8 cellular contexts compared by ENCODE assay signal in the genomic region with DNA sequence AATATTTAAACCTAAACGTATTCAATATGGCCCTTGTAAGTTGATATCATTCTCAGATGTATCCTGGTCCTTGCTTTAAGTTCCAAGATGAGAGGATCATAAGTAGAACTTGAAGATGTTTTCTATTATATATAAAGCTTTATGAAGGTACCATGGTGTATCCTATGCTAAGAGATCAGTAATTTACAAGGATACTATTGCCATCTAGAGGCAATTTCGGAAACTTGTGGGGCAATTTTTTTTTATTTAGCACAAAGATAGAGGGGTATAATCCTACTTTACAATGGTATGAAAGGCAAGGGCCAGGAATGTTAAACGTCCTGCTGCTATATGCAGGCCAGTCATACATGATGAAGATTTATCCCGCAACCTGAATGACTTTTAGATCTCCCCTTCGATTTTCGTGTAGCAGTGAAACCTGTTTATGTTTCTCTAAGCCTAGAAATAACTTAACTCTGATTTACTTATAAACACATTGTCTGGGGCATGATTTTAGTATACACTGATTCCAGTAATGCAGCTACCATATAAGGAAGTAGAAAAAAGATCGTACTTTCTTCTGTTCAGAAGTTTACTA. TPM values are rescaled to one million over a fixed set of nuclear protein-coding genes. Genes with fewer than 3 reads are reported as not detected.
A peak's percentile ranks its signal among the peaks of the same experiment; 100 is the strongest.
DNase-seq lines count a peak whose midpoint lies in the region; ATAC-seq, FAIRE-seq and TF ChIP-seq lines count a peak whose summit lies in the region.

No MANE protein-coding gene starts in this region.

- H3K4me3 ChIP-seq in breast epithelium, result no peak overlapping the region
- no peak overlapping the region for H3K4me3 ChIP-seq in HepG2 (replicated peaks in 1 of 3; ENCODE audit: insufficient read depth in 1 of 3, low read depth in 2 of 3, low read length in 3 of 3)

- BruUV-seq in HepG2 (replicated peaks; lab: Mats Ljungman, UMichigan), result no TSS peak

- WGBS in HepG2 (ENCODE audit: low lambda C conversion rate), result under 1% methylated on average over 7 of the region's 7 CpGs

- H3K27ac Mint-ChIP-seq in activated T-helper 1 cell treated with anti-CD3 and anti-CD28 coated beads, Interleukin-12 subunit alpha, Interleukin-12 subunit beta, Interleukin-2, Interleukin-4 antibody, amounts not matched to agents 30 ng/mL and 10 ng/mL and 1 ng/mL, durations not matched to agents 14 hours and 24 hours and 36 hours, result no peak overlapping the region
- H3K27ac Mint-ChIP-seq in activated CD8-positive, alpha-beta T cell treated with anti-CD3 and anti-CD28 coated beads for 36 hours, result no peak overlapping the region

- no peak overlapping the region for H3K9ac ChIP-seq in HepG2 (ENCODE audit: insufficient read depth, low read depth, low read length)

- no peaks in the 10 kb centered on the region for H3K36me3 Mint-ChIP-seq in activated T-helper 1 cell treated with anti-CD3 and anti-CD28 coated beads, Interleukin-12 subunit alpha, Interleukin-12 subunit beta, Interleukin-2, Interleukin-4 antibody, amounts not matched to agents 30 ng/mL and 10 ng/mL and 1 ng/mL, durations not matched to agents 14 hours and 24 hours and 36 hours (ENCODE audit: low read depth)
- no peaks in the 10 kb centered on the region for H3K36me3 Mint-ChIP-seq in activated CD8-positive, alpha-beta T cell treated with anti-CD3 and anti-CD28 coated beads for 36 hours (ENCODE audit: low read depth)

- POLR2A ChIA-PET in HepG2 (lab: Yijun Ruan, JAX), result no interaction called here
- POLR2A ChIA-PET in activated CD8-positive, alpha-beta T cell treated with anti-CD3 and anti-CD28 coated beads for 36 hours (lab: Charles Lee), result no interaction called here

- no peak overlapping the region for H3K4me3 Mint-ChIP-seq in activated T-helper 1 cell treated with anti-CD3 and anti-CD28 coated beads, Interleukin-12 subunit alpha, Interleukin-12 subunit beta, Interleukin-2, Interleukin-4 antibody, amounts not matched to agents 30 ng/mL and 10 ng/mL and 1 ng/mL, durations not matched to agents 14 hours and 24 hours and 36 hours
- no peak overlapping the region for H3K4me3 Mint-ChIP-seq in activated CD8-positive, alpha-beta T cell treated with anti-CD3 and anti-CD28 coated beads for 36 hours

- no peaks in the 10 kb centered on the region for H3K27me3 ChIP-seq in breast epithelium
- no peaks in the 10 kb centered on the region; a peak in 1 of 5 replicates for H3K27me3 ChIP-seq in HepG2 (ENCODE audit: control insufficient read depth in 1 of 2, insufficient read depth in 2 of 2, low read length in 2 of 2)

- no peaks in the 10 kb centered on the region for H3K9me3 Mint-ChIP-seq in activated T-helper 1 cell treated with anti-CD3 and anti-CD28 coated beads, Interleukin-12 subunit alpha, Interleukin-12 subunit beta, Interleukin-2, Interleukin-4 antibody, amounts not matched to agents 30 ng/mL and 10 ng/mL and 1 ng/mL, durations not matched to agents 14 hours and 24 hours and 36 hours
- peaks cover 2% of the 10 kb centered on the region for H3K9me3 Mint-ChIP-seq in activated CD8-positive, alpha-beta T cell treated with anti-CD3 and anti-CD28 coated beads for 36 hours

- H3K79me2 ChIP-seq in HepG2 (ENCODE audit: insufficient read depth, low read length), result no peaks in the 10 kb centered on the region

- no peaks in the 10 kb centered on the region for H3K4me1 Mint-ChIP-seq in activated T-helper 1 cell treated with anti-CD3 and anti-CD28 coated beads, Interleukin-12 subunit alpha, Interleukin-12 subunit beta, Interleukin-2, Interleukin-4 antibody, amounts not matched to agents 30 ng/mL and 10 ng/mL and 1 ng/mL, durations not matched to agents 14 hours and 24 hours and 36 hours (ENCODE audit: low read depth)
- no peaks in the 10 kb centered on the region for H3K4me1 Mint-ChIP-seq in activated CD8-positive, alpha-beta T cell treated with anti-CD3 and anti-CD28 coated beads for 36 hours (ENCODE audit: low read depth)

- DNase-seq in AG08396 (ENCODE audit: low spot score), result peak; percentile 66
- peak; percentile 1 for DNase-seq in NCI-H2171 (lab: John Stamatoyannopoulos, UW)
- DNase-seq in breast epithelium (ENCODE audit: low spot score in 2 of 2), result no peak
- DNase-seq in HepG2 (ENCODE audit: low spot score), result peak; percentile 35
- no peak for DNase-seq in activated T-helper 1 cell treated with anti-CD3 and anti-CD28 coated beads, Interleukin-12 subunit alpha, Interleukin-12 subunit beta, Interleukin-2, Interleukin-4 antibody, amounts not matched to agents 30 ng/mL and 10 ng/mL and 1 ng/mL, durations not matched to agents 14 hours and 24 hours and 36 hours (ENCODE audit: low spot score)
- DNase-seq in activated CD8-positive, alpha-beta T cell treated with anti-CD3 and anti-CD28 coated beads for 36 hours, result no peak

- H3K9me3 ChIP-seq in breast epithelium (no peaks in the 10 kb centered on the region), HepG2 (ENCODE audit: low read length) (no peaks in the 10 kb centered on the region)

- CTCF ChIA-PET in HepG2 (lab: Yijun Ruan, JAX; ENCODE audit: low intra/inter-chr PET ratio, low total read pairs), result interaction anchor here (2.7 kb wide), 1 partner anchor 128 kb away, joined by 43 read pairs; no protein-coding TSS in a partner anchor
- CTCF ChIA-PET in activated CD8-positive, alpha-beta T cell treated with anti-CD3 and anti-CD28 coated beads for 36 hours (lab: Charles Lee), result interaction anchor here (0.6 to 2.9 kb wide), 13 partner anchors 8 to 318 kb away, joined by 3 to 11 read pairs (median 4); a partner anchor contains a TSS

- H3K4me1 ChIP-seq in breast epithelium, result no peaks in the 10 kb centered on the region
- no peaks in the 10 kb centered on the region for H3K4me1 ChIP-seq in HepG2 (ENCODE audit: insufficient read depth, low read length)

- no peak overlapping the region for H3K27ac ChIP-seq in breast epithelium
- H3K27ac ChIP-seq in HepG2 (ENCODE audit: extremely low read length, insufficient read depth, low read length), result no peak overlapping the region

- intact Hi-C loops in breast epithelium (cut with DNase I; ENCODE audit: low total_unique reads) (loop anchor here (5.0 kb wide), 1 partner anchor 635 kb away; no protein-coding TSS in a partner anchor), HepG2 (cut with micrococcal nuclease; ENCODE audit: unreplicated experiment) (loop anchor here (1.0 to 5.0 kb wide), 2 partner anchors 110 to 127 kb away; no protein-coding TSS in a partner anchor)
- intact Hi-C loops in activated T-helper 1 cell treated with anti-CD3 and anti-CD28 coated beads, Interleukin-12 subunit alpha, Interleukin-12 subunit beta, Interleukin-2, Interleukin-4 antibody, amounts not matched to agents 30 ng/mL and 10 ng/mL and 1 ng/mL, durations not matched to agents 14 hours and 24 hours and 36 hours (cut with micrococcal nuclease), result loop anchor here (1.0 kb wide), 1 partner anchor 127 kb away; no protein-coding TSS in a partner anchor
- intact Hi-C loops in activated CD8-positive, alpha-beta T cell treated with anti-CD3 and anti-CD28 coated beads for 36 hours (cut with micrococcal nuclease), result loop anchor here (2.0 kb wide), 1 partner anchor 128 kb away; no protein-coding TSS in a partner anchor

- peaks cover under 1% of the 10 kb centered on the region for H3K27me3 Mint-ChIP-seq in activated T-helper 1 cell treated with anti-CD3 and anti-CD28 coated beads, Interleukin-12 subunit alpha, Interleukin-12 subunit beta, Interleukin-2, Interleukin-4 antibody, amounts not matched to agents 30 ng/mL and 10 ng/mL and 1 ng/mL, durations not matched to agents 14 hours and 24 hours and 36 hours (ENCODE audit: insufficient read depth)
- H3K27me3 Mint-ChIP-seq in activated CD8-positive, alpha-beta T cell treated with anti-CD3 and anti-CD28 coated beads for 36 hours, result peaks cover 2% of the 10 kb centered on the region

- in situ Hi-C loops in HepG2 (cut with HindIII; ENCODE audit: extremely low pct_ligation_motif_present, low pct_unique_long_range_greater_than_20kb), result loop anchor here (5.0 kb wide), 1 partner anchor 130 kb away; no protein-coding TSS in a partner anchor

- TF ChIP-seq CTCF in breast epithelium (IDR thresholded peaks at IDR 0.05) (peak in 2 of 3 donors; percentile 36 to 64), HepG2 (CRISPR knock-in tag; IDR thresholded peaks at IDR 0.05) (peak; percentile 54)
- no peak for TF ChIP-seq CTCF in activated CD8-positive, alpha-beta T cell treated with anti-CD3 and anti-CD28 coated beads for 36 hours (IDR thresholded peaks at IDR 0.05)

- no peaks in the 10 kb centered on the region for H3K36me3 ChIP-seq in breast epithelium
- H3K36me3 ChIP-seq in HepG2 (replicated peaks in 1 of 2; ENCODE audit: control insufficient read depth in 1 of 2, insufficient read depth in 2 of 2, low read length in 2 of 2), result no peaks in the 10 kb centered on the region

- H2AFZ ChIP-seq in HepG2 (ENCODE audit: low read length), result no peak overlapping the region

- FAIRE-seq in HepG2 (lab: Jason Lieb, UNC), result no peak

- no peak overlapping the region for H3K4me2 ChIP-seq in HepG2 (ENCODE audit: low read depth, low read length)

- ATAC-seq in GM18517 (IDR thresholded peaks at IDR 0.05; ENCODE audit: unreplicated experiment) (peak; percentile 90), HG03108 (IDR thresholded peaks at IDR 0.05; ENCODE audit: unreplicated experiment) (peak; percentile 70), HepG2 (peak; percentile 82)
- ATAC-seq in activated CD8-positive, alpha-beta T cell treated with anti-CD3 and anti-CD28 coated beads for 36 hours, result no peak

- no peak for TF ChIP-seq POLR2A in breast epithelium (IDR thresholded peaks at IDR 0.05)
- TF ChIP-seq POLR2A in HepG2 (IDR thresholded peaks at IDR 0.05; ENCODE audit: insufficient read depth in 1 of 2, low read depth in 2 of 2, low read length in 2 of 2), result no peak

- no peak for TF ChIP-seq EP300 in HepG2 (IDR thresholded peaks at IDR 0.05; ENCODE audit: low read depth in 2 of 2, low read length in 2 of 2)
- no peak for TF ChIP-seq EP300 in HepG2 (CRISPR knock-in tag; IDR thresholded peaks at IDR 0.05; ENCODE audit: borderline replicate concordance)

- no peaks in the 10 kb centered on the region for H4K20me1 ChIP-seq in HepG2 (ENCODE audit: insufficient read depth, low read length)

- TF ChIP-seq RAD21 in HepG2 (CRISPR knock-in tag; IDR thresholded peaks at IDR 0.05), result no peak

RNA-seq across cellular contexts. Expression of a gene that starts 2.5 kb away (rescaled TPM):
- not detected for total RNA-seq in breast epithelium
- 0.04 TPM in 1 of 2 replicates, not detected in the other for total RNA-seq in HepG2 (2016; rRNA removed; fragmentation: Illumina TruSeq; extraction: Trizol)
- not detected in 2 replicates for total RNA-seq in HepG2 (2016; cell fraction: cytosol; rRNA removed; fragmentation: Illumina TruSeq; extraction: Trizol; ENCODE audit: low read depth)
- total RNA-seq in HepG2 (2016; cell fraction: insoluble cytoplasmic fraction; rRNA removed; fragmentation: Illumina TruSeq; extraction: Trizol), result not detected in 2 replicates
- total RNA-seq in HepG2 (2016; cell fraction: membrane; rRNA removed; fragmentation: Illumina TruSeq; extraction: Trizol), result not detected in 2 replicates
- total RNA-seq in HepG2 (2016; cell fraction: nucleus; rRNA removed; fragmentation: Illumina TruSeq; extraction: Trizol), result not detected in 2 replicates
- not detected in 2 replicates for polyA plus RNA-seq in HepG2 (2011; rRNA removed)
- polyA plus RNA-seq in HepG2 (2011; cell fraction: cytosol; rRNA removed), result not detected in 2 replicates
- not detected in 2 replicates for polyA plus RNA-seq in HepG2 (2011; cell fraction: nucleus; rRNA removed)
- polyA plus RNA-seq in HepG2 (2012), result not detected in 2 replicates
- not detected in 2 replicates for polyA plus RNA-seq in HepG2 (2016; cell fraction: cytosol; fragmentation: Illumina TruSeq; extraction: Trizol; ENCODE audit: low read depth)
- polyA plus RNA-seq in HepG2 (2016; cell fraction: insoluble cytoplasmic fraction; fragmentation: Illumina TruSeq; extraction: Trizol; ENCODE audit: low read depth), result not detected in 2 replicates
- polyA plus RNA-seq in HepG2 (2016; cell fraction: membrane; fragmentation: Illumina TruSeq; extraction: Trizol; ENCODE audit: low read depth), result not detected in 2 replicates
- polyA plus RNA-seq in HepG2 (2016; cell fraction: nucleus; fragmentation: Illumina TruSeq; extraction: Trizol; ENCODE audit: insufficient read depth, low read depth), result not detected in 2 replicates
- not detected in 2 replicates for polyA minus RNA-seq in HepG2 (2011; rRNA and poly(A)+ RNA removed; ENCODE audit: low replicate concordance)
- polyA minus RNA-seq in HepG2 (2011; cell fraction: cytosol; rRNA and poly(A)+ RNA removed), result not detected in 2 replicates
- polyA minus RNA-seq in HepG2 (2011; cell fraction: nucleus; rRNA and poly(A)+ RNA removed), result not detected in 2 replicates
- not detected in 2 replicates for total RNA-seq in activated T-helper 1 cell treated with anti-CD3 and anti-CD28 coated beads, Interleukin-12 subunit alpha, Interleukin-12 subunit beta, Interleukin-2, Interleukin-4 antibody, amounts not matched to agents 30 ng/mL and 10 ng/mL and 1 ng/mL, durations not matched to agents 14 hours and 24 hours and 36 hours
- not detected for total RNA-seq in activated CD8-positive, alpha-beta T cell treated with anti-CD3 and anti-CD28 coated beads for 36 hours

RNA-seq across cellular contexts. Expression of a gene that starts 49.4 kb away (rescaled TPM):
- 10 to 100 TPM in 1 of 3 donors, 1 to 10 TPM in 2; 2.7 to 14.5 (median 7.2) TPM for total RNA-seq in breast epithelium
- 31.5 and 61.8 TPM in 2 replicates for total RNA-seq in HepG2 (2016; rRNA removed; fragmentation: Illumina TruSeq; extraction: Trizol)
- total RNA-seq in HepG2 (2016; cell fraction: cytosol; rRNA removed; fragmentation: Illumina TruSeq; extraction: Trizol; ENCODE audit: low read depth), result 3.1 and 3.3 TPM in 2 replicates
- total RNA-seq in HepG2 (2016; cell fraction: insoluble cytoplasmic fraction; rRNA removed; fragmentation: Illumina TruSeq; extraction: Trizol), result 32.3 and 61.1 TPM in 2 replicates
- total RNA-seq in HepG2 (2016; cell fraction: membrane; rRNA removed; fragmentation: Illumina TruSeq; extraction: Trizol), result 4.9 and 5.9 TPM in 2 replicates
- total RNA-seq in HepG2 (2016; cell fraction: nucleus; rRNA removed; fragmentation: Illumina TruSeq; extraction: Trizol), result 22.8 and 25.9 TPM in 2 replicates
- 2.7 and 3.7 TPM in 2 replicates for polyA plus RNA-seq in HepG2 (2011; rRNA removed)
- 1.6 and 1.7 TPM in 2 replicates for polyA plus RNA-seq in HepG2 (2011; cell fraction: cytosol; rRNA removed)
- polyA plus RNA-seq in HepG2 (2011; cell fraction: nucleus; rRNA removed), result 2.0 TPM in 2 replicates
- 6.5 and 7.1 TPM in 2 replicates for polyA plus RNA-seq in HepG2 (2012)
- 0.41 and 0.43 TPM in 2 replicates for polyA plus RNA-seq in HepG2 (2016; cell fraction: cytosol; fragmentation: Illumina TruSeq; extraction: Trizol; ENCODE audit: low read depth)
- 28.3 TPM in 2 replicates for polyA plus RNA-seq in HepG2 (2016; cell fraction: insoluble cytoplasmic fraction; fragmentation: Illumina TruSeq; extraction: Trizol; ENCODE audit: low read depth)
- 1.1 and 1.3 TPM in 2 replicates for polyA plus RNA-seq in HepG2 (2016; cell fraction: membrane; fragmentation: Illumina TruSeq; extraction: Trizol; ENCODE audit: low read depth)
- polyA plus RNA-seq in HepG2 (2016; cell fraction: nucleus; fragmentation: Illumina TruSeq; extraction: Trizol; ENCODE audit: insufficient read depth, low read depth), result 14.1 and 14.9 TPM in 2 replicates
- polyA minus RNA-seq in HepG2 (2011; rRNA and poly(A)+ RNA removed; ENCODE audit: low replicate concordance), result 14.3 and 32.5 TPM in 2 replicates
- 5.0 and 8.7 TPM in 2 replicates for polyA minus RNA-seq in HepG2 (2011; cell fraction: cytosol; rRNA and poly(A)+ RNA removed)
- 12.1 and 12.4 TPM in 2 replicates for polyA minus RNA-seq in HepG2 (2011; cell fraction: nucleus; rRNA and poly(A)+ RNA removed)
- total RNA-seq in activated T-helper 1 cell treated with anti-CD3 and anti-CD28 coated beads, Interleukin-12 subunit alpha, Interleukin-12 subunit beta, Interleukin-2, Interleukin-4 antibody, amounts not matched to agents 30 ng/mL and 10 ng/mL and 1 ng/mL, durations not matched to agents 14 hours and 24 hours and 36 hours, result 2.5 and 3.8 TPM in 2 replicates
- 1 to 10 TPM; 4.1 to 4.6 TPM for total RNA-seq in activated CD8-positive, alpha-beta T cell treated with anti-CD3 and anti-CD28 coated beads for 36 hours

Comparison
In these comparisons a context has a peak if more than half of its experiments do, and no peak if none do; other contexts are left out.
1. DNase-seq: peak in AG08396 (single experiment), NCI-H2171 (single experiment) and HepG2 (single experiment); none in breast epithelium (0 of 2), activated T-helper 1 cell treated with anti-CD3 and anti-CD28 coated beads, Interleukin-12 subunit alpha, Interleukin-12 subunit beta, Interleukin-2, Interleukin-4 antibody, amounts not matched to agents 30 ng/mL and 10 ng/mL and 1 ng/mL, durations not matched to agents 14 hours and 24 hours and 36 hours (single experiment) and activated CD8-positive, alpha-beta T cell treated with anti-CD3 and anti-CD28 coated beads for 36 hours (single experiment).